1 cellular context compared by ENCODE assay signal in genomic region chr11:127334466-127334865, GRCh38.
TF ChIP-seq lines count a peak whose summit lies in the region.

No MANE protein-coding gene starts in this region.

TF ChIP-seq in GM23338, 12 proteins besides CTCF, POLR2A, EP300 and RAD21 (continued from another document):
- TF ChIP-seq ZNF462 (CRISPR knock-in tag; IDR thresholded peaks at IDR 0.05) (no peak), ETS1 (IDR thresholded peaks at IDR 0.05) (no peak), ZNF331 (CRISPR knock-in tag; IDR thresholded peaks at IDR 0.05; ENCODE audit: low read depth) (no peak)
